ENCODE assay signal across 22 cellular contexts in the genomic region with DNA sequence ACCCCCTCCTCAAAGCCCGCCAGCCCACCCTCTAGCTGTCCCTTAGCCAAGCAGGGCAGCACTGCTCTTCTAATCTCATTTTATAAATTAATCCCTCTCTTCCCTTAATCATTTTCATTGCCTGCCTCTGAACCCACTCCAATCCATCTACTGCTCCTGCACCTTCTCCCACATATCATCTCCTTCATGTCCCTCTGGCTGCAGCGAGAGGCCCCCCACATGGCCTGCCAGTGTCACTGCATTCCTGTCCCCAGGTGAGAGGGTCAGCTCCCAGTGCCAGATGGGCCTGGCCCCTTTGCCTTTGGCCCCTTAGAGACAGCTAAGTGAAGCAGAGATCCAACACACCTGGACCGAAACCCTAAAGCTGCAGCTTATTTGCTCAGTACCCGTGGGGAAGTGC.
DNase-seq lines count a peak whose midpoint lies in the region; ATAC-seq and TF ChIP-seq lines count a peak whose summit lies in the region.
"Had no signal": no experiment of that assay in that cellular context is flagged by ENCODE, and none has a peak within 500 bp of the region (broad histone marks: within the 10 kb centered on the region; RNA-seq: fewer than 3 reads in every experiment).

No MANE protein-coding gene starts in this region.

- H3K36me3 ChIP-seq in BE2C (no peaks in the 10 kb centered on the region), A673 (ENCODE audit: insufficient read depth, low read length, poor library complexity, severe bottlenecking) (no peaks in the 10 kb centered on the region)

- H3K36me3 Mint-ChIP-seq in central memory CD8-positive, alpha-beta T cell (ENCODE audit: insufficient read depth), result no peaks in the 10 kb centered on the region
- H3K36me3 Mint-ChIP-seq in nephron (ENCODE audit: low read depth) (no peaks in the 10 kb centered on the region), nephron progenitor cell (ENCODE audit: low read depth) (no peaks in the 10 kb centered on the region), immature natural killer cell (no peaks in the 10 kb centered on the region)
- H3K36me3 Mint-ChIP-seq: CD4-positive, CD25-positive, alpha-beta regulatory T cell; CD8-positive, alpha-beta memory T cell; IgD-negative memory B cell had no signal

- no peaks in the 10 kb centered on the region for H3K27me3 Mint-ChIP-seq in central memory CD8-positive, alpha-beta T cell
- H3K27me3 Mint-ChIP-seq in nephron (ENCODE audit: low read depth) (no peaks in the 10 kb centered on the region), nephron progenitor cell (ENCODE audit: low read depth, poor library complexity) (no peaks in the 10 kb centered on the region), immature natural killer cell (ENCODE audit: low read depth in 3 of 3) (peaks cover 0 to 5% (median 3%) of the 10 kb centered on the region in 3 donors)
- H3K27me3 Mint-ChIP-seq: B cell had no signal

- H3K4me3 ChIP-seq in BE2C (ENCODE audit: low read depth, low read length) (no peak overlapping the region), A673 (ENCODE audit: low read depth, low read length, poor library complexity, severe bottlenecking) (no peak overlapping the region)
- H3K4me3 ChIP-seq: GM12878 had no signal

- POLR2A ChIA-PET in A673 (lab: Charles Lee; ENCODE audit: low non-redundant PET), result no interaction called here

- intact Hi-C loops in A673 (cut with micrococcal nuclease; ENCODE audit: unreplicated experiment), result no loop called here

- CTCF ChIA-PET in A673 (lab: Charles Lee), result no interaction called here

- H3K27ac Mint-ChIP-seq in central memory CD8-positive, alpha-beta T cell (ENCODE audit: low read depth), result peak overlapping the region; percentile 74
- H3K27ac Mint-ChIP-seq in nephron, result peak overlapping the region; percentile 96 to 100 (median 98)
- H3K27ac Mint-ChIP-seq in nephron progenitor cell, result no peak overlapping the region
- no peak overlapping the region for H3K27ac Mint-ChIP-seq in immature natural killer cell
- H3K27ac Mint-ChIP-seq: B cell; CD4-positive, CD25-positive, alpha-beta regulatory T cell; CD8-positive, alpha-beta memory T cell; H9; IgD-negative memory B cell had no signal

- H3K9me3 ChIP-seq in BE2C (no peaks in the 10 kb centered on the region), A673 (ENCODE audit: low read depth, low read length, poor library complexity, severe bottlenecking) (no peaks in the 10 kb centered on the region)

- ATAC-seq in central memory CD8-positive, alpha-beta T cell (replicated peaks; ENCODE audit: extremely low read depth, poor library complexity, severe bottlenecking), result no peak
- ATAC-seq: GM12878, HepG2 had no signal

- BruUV-seq in A673 (replicated peaks; lab: Mats Ljungman, UMichigan), result no TSS peak

- H3K27me3 ChIP-seq in BE2C (no peaks in the 10 kb centered on the region), A673 (replicated peaks; ENCODE audit: insufficient read depth, low read depth, low read length, poor library complexity) (no peaks in the 10 kb centered on the region)

- H3K4me1 ChIP-seq in BE2C (peaks cover under 1% of the 10 kb centered on the region), A673 (ENCODE audit: insufficient read depth, low read length, poor library complexity, severe bottlenecking) (no peaks in the 10 kb centered on the region)

- no peak overlapping the region for H3K4me3 Mint-ChIP-seq in central memory CD8-positive, alpha-beta T cell
- no peak overlapping the region for H3K4me3 Mint-ChIP-seq in nephron
- no peak overlapping the region for H3K4me3 Mint-ChIP-seq in nephron progenitor cell
- no peak overlapping the region for H3K4me3 Mint-ChIP-seq in immature natural killer cell
- H3K4me3 Mint-ChIP-seq: B cell; CD4-positive, CD25-positive, alpha-beta regulatory T cell; CD8-positive, alpha-beta memory T cell; H9; IgD-negative memory B cell had no signal

- H3K27ac ChIP-seq in A673 (ENCODE audit: low read depth, low read length, poor library complexity, severe bottlenecking), result no peak overlapping the region

- H3K4me1 Mint-ChIP-seq in central memory CD8-positive, alpha-beta T cell, result no peaks in the 10 kb centered on the region
- H3K4me1 Mint-ChIP-seq in nephron (peaks cover 70% of the 10 kb centered on the region), nephron progenitor cell (peaks cover 78% of the 10 kb centered on the region), immature natural killer cell (no peaks in the 10 kb centered on the region)
- H3K4me1 Mint-ChIP-seq: B cell; CD4-positive, CD25-positive, alpha-beta regulatory T cell; CD8-positive, alpha-beta memory T cell; IgD-negative memory B cell had no signal

- H3K9me3 Mint-ChIP-seq in central memory CD8-positive, alpha-beta T cell, result no peaks in the 10 kb centered on the region
- H3K9me3 Mint-ChIP-seq in nephron (peaks cover 4% of the 10 kb centered on the region), nephron progenitor cell (peaks cover 34% of the 10 kb centered on the region), immature natural killer cell (no peaks in the 10 kb centered on the region)
- H3K9me3 Mint-ChIP-seq: CD4-positive, CD25-positive, alpha-beta regulatory T cell; CD8-positive, alpha-beta memory T cell; IgD-negative memory B cell had no signal

- peak; percentile 23; the same call in 1 of the 2 replicates for TF ChIP-seq CTCF in BE2C (IDR thresholded peaks at IDR 0.05; ENCODE audit: low read depth, low read length)
- TF ChIP-seq CTCF in nephron (IDR thresholded peaks at IDR 0.05; ENCODE audit: unreplicated experiment in 3 of 3), result no peak
- TF ChIP-seq CTCF in A673 (conservative IDR thresholded peaks at IDR 0.05; ENCODE audit: low read depth, low read length), result no peak
- TF ChIP-seq CTCF in GM10266 (IDR thresholded peaks at IDR 0.05; ENCODE audit: control insufficient read depth, insufficient read depth, low read depth, missing control alignments), result no peak
- no peak for TF ChIP-seq CTCF in nephron progenitor cell (IDR thresholded peaks at IDR 0.05)

- no peak for DNase-seq in BE2C
- peak; percentile 73 for DNase-seq in NCI-H82 (lab: John Stamatoyannopoulos, UW)
- no peak for DNase-seq in central memory CD8-positive, alpha-beta T cell (ENCODE audit: low spot score in 2 of 2)
- no peak for DNase-seq in A673 (ENCODE audit: low spot score)
- no peak for DNase-seq in GM10266 (ENCODE audit: extremely low spot score)
- no peak for DNase-seq in nephron progenitor cell
- DNase-seq in immature natural killer cell, result no peak
- DNase-seq: 8988T; C1 segment of cervical spinal cord; CD4-positive, CD25-positive, alpha-beta regulatory T cell; CD8-positive, alpha-beta memory T cell; COR-L47; DMS 273 treated with DMSO at 0.1 percent for 48 hours; DMS53; GF-D8; GOT3; H9 had no signal

Comparison
In these comparisons a context has a peak if more than half of its experiments do, and no peak if none do; other contexts are left out.
1. H3K27ac Mint-ChIP-seq: peak in central memory CD8-positive, alpha-beta T cell (single experiment) and nephron (3 of 3); none in nephron progenitor cell (single experiment) and immature natural killer cell (0 of 6).